In genomic region chrX:4358577-4358976, GRCh38 we compare ENCODE assay signal across 26 cellular contexts.
"Had no signal": no experiment of that assay in that cellular context is flagged by ENCODE, and none has a peak within 500 bp of the region (broad histone marks: within the 10 kb centered on the region; RNA-seq: fewer than 3 reads in every experiment).

No MANE protein-coding gene starts in this region.

- FAIRE-seq: endothelial cell of umbilical vein, frontal cortex, kidney had no signal

- H2AFZ ChIP-seq: hepatocyte had no signal

- H3K4me3 Mint-ChIP-seq: immature natural killer cell; mesothelial cell of epicardium; naive B cell; naive thymus-derived CD8-positive, alpha-beta T cell had no signal

- H3K4me1 ChIP-seq: esophagus muscularis mucosa, foreskin keratinocyte, gastroesophageal sphincter, heart left ventricle, lower lobe of right lung had no signal

- DNase-seq: dermis blood vessel endothelial cell; dorsolateral prefrontal cortex; effector CD4-positive, alpha-beta T cell; effector memory CD4-positive, alpha-beta T cell; foreskin keratinocyte; heart left ventricle; hypothalamus; immature natural killer cell; islet precursor cell; kidney; kidney glomerular epithelial cell; left colon; left ventricle myocardium superior; lower lobe of right lung; mesenchymal stem cell; mucosa of descending colon; naive B cell; naive thymus-derived CD8-positive, alpha-beta T cell had no signal

- H3K4me3 ChIP-seq: coronary artery, dorsolateral prefrontal cortex, esophagus muscularis mucosa, gastroesophageal sphincter, heart left ventricle, hepatocyte, lower lobe of right lung, mucosa of descending colon had no signal

- H3K27ac Mint-ChIP-seq: immature natural killer cell; mesothelial cell of epicardium; naive B cell; naive thymus-derived CD8-positive, alpha-beta T cell had no signal

- H3K9me3 ChIP-seq: esophagus muscularis mucosa, gastroesophageal sphincter, heart left ventricle, lower lobe of right lung, mucosa of descending colon had no signal

- H3K4me1 Mint-ChIP-seq: immature natural killer cell; mesothelial cell of epicardium; naive B cell; naive thymus-derived CD8-positive, alpha-beta T cell had no signal

- H3K27me3 ChIP-seq: esophagus muscularis mucosa, foreskin keratinocyte, gastroesophageal sphincter, heart left ventricle, hepatocyte had no signal

- H3K9me3 Mint-ChIP-seq: mesothelial cell of epicardium had no signal

- ATAC-seq: foreskin keratinocyte; gastroesophageal sphincter; heart left ventricle; left colon; left lobe of liver; left ventricle myocardium superior; lower lobe of right lung; mucosa of descending colon; naive thymus-derived CD8-positive, alpha-beta T cell had no signal

- H3K79me2 ChIP-seq: hepatocyte had no signal

- H3K36me3 ChIP-seq: esophagus muscularis mucosa, gastroesophageal sphincter, heart left ventricle, lower lobe of right lung had no signal

- H3K27ac ChIP-seq: coronary artery, dorsolateral prefrontal cortex, esophagus muscularis mucosa, foreskin keratinocyte, gastroesophageal sphincter, heart left ventricle, hepatocyte, lower lobe of right lung had no signal

- H3K27me3 Mint-ChIP-seq: naive B cell; naive thymus-derived CD8-positive, alpha-beta T cell had no signal

- H3K4me2 ChIP-seq: hepatocyte had no signal

- H3K36me3 Mint-ChIP-seq: immature natural killer cell, mesothelial cell of epicardium, naive B cell had no signal
